Comparison of ENCODE assay signal across 8 cellular contexts in the genomic region with DNA sequence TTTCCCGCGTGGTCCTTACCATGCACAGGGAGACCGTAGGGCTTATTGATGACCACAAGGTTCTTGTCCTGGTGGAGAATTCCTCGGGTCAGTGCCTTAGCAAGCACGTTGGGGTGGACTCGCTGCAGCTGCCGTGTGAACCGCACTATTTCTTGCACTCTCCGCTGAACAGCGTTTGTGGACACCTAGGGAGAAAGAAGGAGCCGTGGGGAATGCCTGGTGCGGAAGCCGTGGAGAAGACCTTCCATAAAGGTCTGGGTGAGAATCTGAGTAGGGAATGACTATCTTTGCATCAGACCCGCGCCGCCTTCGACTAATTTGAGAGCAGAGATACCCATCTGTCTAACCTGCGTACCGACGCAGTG. TPM values are rescaled to one million over a fixed set of nuclear protein-coding genes. Genes with fewer than 3 reads are reported as not detected.
DNase-seq lines count a peak whose midpoint lies in the region; ATAC-seq and TF ChIP-seq lines count a peak whose summit lies in the region.

No MANE protein-coding gene starts in this region.

- peaks cover 32% of the 10 kb centered on the region for H3K79me2 ChIP-seq in KMS-11 (ENCODE audit: insufficient read depth, low read depth)

- peak overlapping the region; percentile 39; the same call in 1 of the 2 replicates for H3K9ac ChIP-seq in KMS-11

- DNase-seq in BJ (ENCODE audit: low read depth), result no peak
- no peak for DNase-seq in coronary artery (ENCODE audit: low spot score)
- DNase-seq in naive B cell, result no peak
- no peak for DNase-seq in DMS 273 (lab: John Stamatoyannopoulos, UW; ENCODE audit: unreplicated experiment)
- no peak for DNase-seq in mesenteric fat pad (ENCODE audit: low spot score)

- TF ChIP-seq CTCF in BJ (IDR thresholded peaks at IDR 0.05; ENCODE audit: insufficient read depth, low read depth, low read length) (no peak), KMS-11 (conservative IDR thresholded peaks at IDR 0.05; ENCODE audit: low read depth, low read length) (no peak), coronary artery (IDR thresholded peaks at IDR 0.05) (no peak)

- H3K36me3 ChIP-seq in BJ (ENCODE audit: control insufficient read depth, insufficient read depth, low read length) (peaks cover 2% of the 10 kb centered on the region), KMS-11 (ENCODE audit: insufficient read depth) (no peaks in the 10 kb centered on the region; the same call in 1 of the 2 replicates)

- peak overlapping the region; percentile 13; the same call in 1 of the 2 replicates for H2AFZ ChIP-seq in KMS-11 (ENCODE audit: low read depth)

- peaks cover 33 to 44% (median 37%) of the 10 kb centered on the region in 3 donors for H3K4me1 Mint-ChIP-seq in naive B cell

- peaks cover 36% of the 10 kb centered on the region for H3K4me1 ChIP-seq in KMS-11 (ENCODE audit: low read depth, poor library complexity, severe bottlenecking)

- H4K20me1 ChIP-seq in KMS-11 (ENCODE audit: insufficient read depth), result no peaks in the 10 kb centered on the region

- peak overlapping the region; percentile 51 for H3K4me2 ChIP-seq in KMS-11

- POLR2A ChIA-PET in BJ (lab: Charles Lee), result no interaction called here

- peak overlapping the region; percentile 68 for H3K4me3 ChIP-seq in BJ (ENCODE audit: low read depth, low read length)
- no peak overlapping the region for H3K4me3 ChIP-seq in KMS-11 (IDR thresholded peaks at IDR 0.05; ENCODE audit: insufficient read depth, low read depth, low read length)
- H3K4me3 ChIP-seq in coronary artery, result peak overlapping the region; percentile 82

- H3K27me3 ChIP-seq in BJ (ENCODE audit: control insufficient read depth, insufficient read depth, low read length) (no peaks in the 10 kb centered on the region), KMS-11 (ENCODE audit: insufficient read depth, low read depth) (no peaks in the 10 kb centered on the region)

- H3K27me3 Mint-ChIP-seq in naive B cell, result no peaks in the 10 kb centered on the region

- H3K27ac ChIP-seq in KMS-11, result no peak overlapping the region
- no peak overlapping the region for H3K27ac ChIP-seq in coronary artery

- H3K36me3 Mint-ChIP-seq in naive B cell, result peaks cover 0 to 5% of the 10 kb centered on the region in 2 donors

- CTCF ChIA-PET in BJ (lab: Yijun Ruan, JAX), result no interaction called here

- H3K9me3 Mint-ChIP-seq in naive B cell, result no peaks in the 10 kb centered on the region

- ATAC-seq in naive B cell (ENCODE audit: low read depth in 2 of 2) (no peak), GM19452 (IDR thresholded peaks at IDR 0.05; ENCODE audit: unreplicated experiment) (no peak)
- no peak for ATAC-seq in activated CD4-positive, CD25-positive, alpha-beta regulatory T cell treated with anti-CD3 and anti-CD28 coated beads, Interleukin-2, amount 50 U/mL, for 24 hours

- H3K27ac Mint-ChIP-seq in naive B cell, result peak overlapping the region; percentile 6 to 99 (median 98)

- H3K4me3 Mint-ChIP-seq in naive B cell, result peak overlapping the region; percentile 98 to 100 (median 99)

RNA-seq across cellular contexts. Expression of a gene that starts 0.6 kb away (rescaled TPM):
- polyA plus RNA-seq in BJ (2011; rRNA removed), result 18.9 and 31.8 TPM in 2 replicates
- 24.2 and 46.9 TPM in 2 replicates for polyA minus RNA-seq in BJ (2011; rRNA and poly(A)+ RNA removed)
- 10 to 100 TPM; 15.5 to 21.1 (median 18.3) TPM for polyA plus RNA-seq in naive B cell (ENCODE audit: low read depth in 6 of 6)
- total RNA-seq in mesenteric fat pad, result 24.2 TPM

RNA-seq across cellular contexts. Expression of a gene that starts 0.7 kb away (rescaled TPM):
- polyA plus RNA-seq in BJ (2011; rRNA removed) (14.2 and 24.5 TPM in 2 replicates), naive B cell (ENCODE audit: low read depth in 6 of 6) (10 to 100 TPM in 5 of 6 donors, 1 to 10 TPM in 1; 9.7 to 15.2 (median 11.8) TPM)
- 5.2 and 5.5 TPM in 2 replicates for polyA minus RNA-seq in BJ (2011; rRNA and poly(A)+ RNA removed)
- total RNA-seq in mesenteric fat pad, result 18.7 TPM

RNA-seq across cellular contexts. Expression of a gene that starts 57.8 kb away (rescaled TPM):
- 153 and 181 TPM in 2 replicates for polyA plus RNA-seq in BJ (2011; rRNA removed)
- polyA minus RNA-seq in BJ (2011; rRNA and poly(A)+ RNA removed), result 92.8 and 124 TPM in 2 replicates
- 100 to 1,000 TPM in 1 of 6 donors, 10 to 100 TPM in 5; 55.5 to 102 (median 80.5) TPM for polyA plus RNA-seq in naive B cell (ENCODE audit: low read depth in 6 of 6)
- 121 TPM for total RNA-seq in mesenteric fat pad

RNA-seq across cellular contexts. Expression of a gene that starts 58.1 kb away (rescaled TPM):
- polyA plus RNA-seq in BJ (2011; rRNA removed) (11.4 and 18.3 TPM in 2 replicates), naive B cell (ENCODE audit: low read depth in 6 of 6) (10 to 100 TPM; 15.8 to 39.0 (median 19.8) TPM)
- 5.2 and 8.0 TPM in 2 replicates for polyA minus RNA-seq in BJ (2011; rRNA and poly(A)+ RNA removed)
- total RNA-seq in mesenteric fat pad, result 22.2 TPM
